Comparison of ENCODE assay signal across 9 cellular contexts in the genomic region with DNA sequence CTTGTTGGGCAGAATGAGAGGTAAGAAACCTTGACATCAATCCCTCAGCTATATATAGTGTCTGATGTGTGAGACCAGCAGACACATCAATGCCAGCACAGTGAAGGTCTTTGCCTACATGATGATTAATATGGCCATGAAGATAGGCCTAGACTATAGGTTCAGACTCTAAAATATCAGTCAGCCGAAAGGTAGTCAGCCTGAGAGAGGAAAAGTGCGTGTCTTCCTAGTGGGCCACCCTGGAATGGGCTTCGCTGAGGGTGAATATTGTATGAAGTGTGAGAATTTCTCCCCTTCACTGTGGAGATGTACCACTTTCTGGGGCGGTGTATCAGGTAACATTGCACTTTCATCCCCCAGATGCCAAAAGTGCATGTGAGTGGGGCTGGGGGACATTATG.
"Had no signal": no experiment of that assay in that cellular context is flagged by ENCODE, and none has a peak within 500 bp of the region (broad histone marks: within the 10 kb centered on the region; RNA-seq: fewer than 3 reads in every experiment).

No MANE protein-coding gene starts in this region.

- H3K4me3 Mint-ChIP-seq: GM23338, H9, HFFc6 had no signal

- H3K4me2 ChIP-seq: GM23338 had no signal

- H3K27ac Mint-ChIP-seq: GM23338, H9, HFFc6 had no signal

- H3K36me3 ChIP-seq: HAP-1 had no signal

- H3K9me3 Mint-ChIP-seq: GM23338, H9, HFFc6 had no signal

- H3K4me3 ChIP-seq: GM23248, GM23338, HAP-1 had no signal

- H3K27ac ChIP-seq: GM23248 had no signal

- DNase-seq: GM23248, GOT3, H7, H9, HCEC 1CT, HFFc6 had no signal

- H3K9ac ChIP-seq: GM23248 had no signal

- H3K4me1 ChIP-seq: HAP-1 had no signal

- H3K9me3 ChIP-seq: HAP-1 had no signal

- H3K4me1 Mint-ChIP-seq: GM23338, H9 had no signal

- ATAC-seq: GM23338, HCT116 had no signal
